ENCODE assay signal across 36 cellular contexts in genomic region chr18:55475467-55475866, GRCh38.
"Had no signal": no experiment of that assay in that cellular context is flagged by ENCODE, and none has a peak within 500 bp of the region (broad histone marks: within the 10 kb centered on the region; RNA-seq: fewer than 3 reads in every experiment).

No MANE protein-coding gene starts in this region.

- H3K27ac ChIP-seq: adrenal gland, body of pancreas, brain microvascular endothelial cell, breast epithelium, VCaP had no signal

- H3K4me1 ChIP-seq: body of pancreas, breast epithelium had no signal

- H3K9me3 ChIP-seq: adrenal gland, body of pancreas, breast epithelium had no signal

- H3K4me3 Mint-ChIP-seq: activated CD4-positive, alpha-beta memory T cell treated with anti-CD3 and anti-CD28 coated beads, Interleukin-2, amount 10 ng/mL, durations not matched to agents 7 days and 5 days; activated CD4-positive, alpha-beta T cell treated with anti-CD3 and anti-CD28 coated beads for 36 hours; activated CD4-positive, alpha-beta T cell treated with anti-CD3 and anti-CD28 coated beads, Interleukin-2, amount 10 ng/mL, durations not matched to agents 7 days and 5 days; activated CD8-positive, alpha-beta memory T cell treated with anti-CD3 and anti-CD28 coated beads, Interleukin-2, amount 10 ng/mL, durations not matched to agents 7 days and 5 days; activated CD8-positive, alpha-beta T cell treated with anti-CD3 and anti-CD28 coated beads, Interleukin-2, amount 10 ng/mL, durations not matched to agents 7 days and 5 days; activated naive CD4-positive, alpha-beta T cell treated with anti-CD3 and anti-CD28 coated beads for 36 hours; activated naive CD8-positive, alpha-beta T cell treated with anti-CD3 and anti-CD28 coated beads for 36 hours; activated T-cell treated with anti-CD3 and anti-CD28 coated beads, Interleukin-2, amount 50 U/mL, for 24 hours; activated T-helper 17 cell treated with anti-CD3 and anti-CD28 coated beads, Interleukin-2, amount 50 U/mL, for 72 hours; T-helper 1 cell treated with Interleukin-12 subunit alpha and Interleukin-12 subunit beta and Interleukin-4 antibody, amounts not matched to agents 30 μg/mL and 1 μg/mL, for 36 hours; T-helper 2 cell treated with Interferon-gamma antibody and Interleukin-4, amounts not matched to agents 5 μg/mL and 100 μg/mL, for 36 hours had no signal

- H3K36me3 Mint-ChIP-seq: activated naive CD8-positive, alpha-beta T cell treated with anti-CD3 and anti-CD28 coated beads for 36 hours had no signal

- H3K9me3 Mint-ChIP-seq: activated CD4-positive, alpha-beta memory T cell treated with anti-CD3 and anti-CD28 coated beads, Interleukin-2, amount 10 ng/mL, durations not matched to agents 7 days and 5 days; activated CD4-positive, alpha-beta T cell treated with anti-CD3 and anti-CD28 coated beads, Interleukin-2, amount 10 ng/mL, durations not matched to agents 7 days and 5 days; activated naive CD4-positive, alpha-beta T cell treated with anti-CD3 and anti-CD28 coated beads for 36 hours; activated naive CD8-positive, alpha-beta T cell treated with anti-CD3 and anti-CD28 coated beads for 36 hours; activated T-cell treated with anti-CD3 and anti-CD28 coated beads, Interleukin-2, amount 50 U/mL, for 24 hours; activated T-helper 17 cell treated with anti-CD3 and anti-CD28 coated beads, Interleukin-2, amount 50 U/mL, for 72 hours; T-helper 1 cell treated with Interleukin-12 subunit alpha and Interleukin-12 subunit beta and Interleukin-4 antibody, amounts not matched to agents 30 μg/mL and 1 μg/mL, for 36 hours; T-helper 2 cell treated with Interferon-gamma antibody and Interleukin-4, amounts not matched to agents 5 μg/mL and 100 μg/mL, for 36 hours had no signal

- ATAC-seq: activated CD4-positive, alpha-beta T cell treated with anti-CD3 and anti-CD28 coated beads for 36 hours; activated CD4-positive, CD25-positive, alpha-beta regulatory T cell treated with anti-CD3 and anti-CD28 coated beads, Interleukin-2, amount 50 U/mL, for 24 hours; activated CD8-positive, alpha-beta memory T cell treated with anti-CD3 and anti-CD28 coated beads, Interleukin-2, amount 10 ng/mL, durations not matched to agents 7 days and 5 days; activated CD8-positive, alpha-beta T cell treated with anti-CD3 and anti-CD28 coated beads, Interleukin-2, amount 10 ng/mL, durations not matched to agents 7 days and 5 days; activated naive CD4-positive, alpha-beta T cell treated with anti-CD3 and anti-CD28 coated beads, Interleukin-2, amount 50 U/mL, for 72 hours; activated T-helper 17 cell treated with anti-CD3 and anti-CD28 coated beads, Interleukin-2, amount 50 U/mL, for 72 hours; body of pancreas had no signal

- DNase-seq: activated CD4-positive, alpha-beta memory T cell treated with anti-CD3 and anti-CD28 coated beads, Interleukin-2, amount 10 ng/mL, durations not matched to agents 7 days and 5 days; activated CD4-positive, alpha-beta T cell treated with anti-CD3 and anti-CD28 coated beads for 1 hour; activated CD4-positive, alpha-beta T cell treated with anti-CD3 and anti-CD28 coated beads for 36 hours; activated CD4-positive, alpha-beta T cell treated with anti-CD3 and anti-CD28 coated beads for 48 hours; activated CD4-positive, alpha-beta T cell treated with anti-CD3 and anti-CD28 coated beads, Interleukin-2, amount 10 ng/mL, durations not matched to agents 7 days and 5 days; activated CD4-positive, alpha-beta T cell treated with anti-CD3 and anti-CD28 coated beads, Interleukin-2, amount 50 U/mL, for 48 hours; activated CD4-positive, CD25-positive, alpha-beta regulatory T cell; activated CD8-positive, alpha-beta memory T cell treated with anti-CD3 and anti-CD28 coated beads for 24 hours; activated CD8-positive, alpha-beta memory T cell treated with anti-CD3 and anti-CD28 coated beads, Interleukin-2, amount 10 ng/mL, durations not matched to agents 7 days and 5 days; activated CD8-positive, alpha-beta memory T cell treated with anti-CD3 and anti-CD28 coated beads, Interleukin-2, amount 50 U/mL, for 48 hours; activated CD8-positive, alpha-beta T cell treated with anti-CD3 and anti-CD28 coated beads, Interleukin-2, amount 10 ng/mL, durations not matched to agents 7 days and 5 days; activated effector memory CD4-positive, alpha-beta T cell treated with anti-CD3 and anti-CD28 coated beads, Interleukin-2, amount 50 U/mL, for 16 hours; activated gamma-delta T cell treated with Interleukin-2 at 50 U/mL for 16 hours; activated naive CD4-positive, alpha-beta T cell; activated naive CD4-positive, alpha-beta T cell treated with anti-CD3 and anti-CD28 coated beads for 36 hours; activated naive CD4-positive, alpha-beta T cell treated with anti-CD3 and anti-CD28 coated beads, Interleukin-2, amount 50 U/mL, for 16 hours; activated naive CD8-positive, alpha-beta T cell treated with anti-CD3 and anti-CD28 coated beads for 36 hours; activated T-cell treated with anti-CD3 and anti-CD28 coated beads, Interleukin-2, amount 50 U/mL, for 24 hours; activated T-cell treated with anti-CD3 and anti-CD28 coated beads, Interleukin-2, amount 50 U/mL, for 48 hours; adrenal gland; amniotic stem cell; aorta; body of pancreas; brain microvascular endothelial cell; central memory CD4-positive, alpha-beta T cell; T-helper 1 cell; T-helper 2 cell; T-helper 9 cell had no signal

- H3K27me3 ChIP-seq: adrenal gland, body of pancreas, brain microvascular endothelial cell, breast epithelium had no signal

- H3K4me3 ChIP-seq: adrenal gland, body of pancreas, breast epithelium had no signal

- H3K36me3 ChIP-seq: adrenal gland, brain microvascular endothelial cell, breast epithelium had no signal

- H3K27me3 Mint-ChIP-seq: activated CD4-positive, alpha-beta memory T cell treated with anti-CD3 and anti-CD28 coated beads, Interleukin-2, amount 10 ng/mL, durations not matched to agents 7 days and 5 days; activated CD4-positive, alpha-beta T cell treated with anti-CD3 and anti-CD28 coated beads for 36 hours; activated naive CD8-positive, alpha-beta T cell treated with anti-CD3 and anti-CD28 coated beads for 36 hours; activated T-cell treated with anti-CD3 and anti-CD28 coated beads, Interleukin-2, amount 50 U/mL, for 24 hours; activated T-helper 17 cell treated with anti-CD3 and anti-CD28 coated beads, Interleukin-2, amount 50 U/mL, for 72 hours had no signal

- FAIRE-seq: TTC549 had no signal

- H3K27ac Mint-ChIP-seq: activated CD4-positive, alpha-beta memory T cell treated with anti-CD3 and anti-CD28 coated beads, Interleukin-2, amount 10 ng/mL, durations not matched to agents 7 days and 5 days; activated CD4-positive, alpha-beta T cell treated with anti-CD3 and anti-CD28 coated beads for 36 hours; activated CD4-positive, alpha-beta T cell treated with anti-CD3 and anti-CD28 coated beads, Interleukin-2, amount 10 ng/mL, durations not matched to agents 7 days and 5 days; activated CD8-positive, alpha-beta memory T cell treated with anti-CD3 and anti-CD28 coated beads, Interleukin-2, amount 10 ng/mL, durations not matched to agents 7 days and 5 days; activated CD8-positive, alpha-beta T cell treated with anti-CD3 and anti-CD28 coated beads, Interleukin-2, amount 10 ng/mL, durations not matched to agents 7 days and 5 days; activated naive CD4-positive, alpha-beta T cell treated with anti-CD3 and anti-CD28 coated beads for 36 hours; activated naive CD4-positive, alpha-beta T cell treated with anti-CD3 and anti-CD28 coated beads, Interleukin-2, amount 50 U/mL, for 72 hours; activated naive CD8-positive, alpha-beta T cell treated with anti-CD3 and anti-CD28 coated beads for 36 hours; activated T-cell treated with anti-CD3 and anti-CD28 coated beads, Interleukin-2, amount 50 U/mL, for 24 hours; activated T-helper 17 cell treated with anti-CD3 and anti-CD28 coated beads, Interleukin-2, amount 50 U/mL, for 72 hours; T-helper 1 cell treated with Interleukin-12 subunit alpha and Interleukin-12 subunit beta and Interleukin-4 antibody, amounts not matched to agents 30 μg/mL and 1 μg/mL, for 36 hours; T-helper 2 cell treated with Interferon-gamma antibody and Interleukin-4, amounts not matched to agents 5 μg/mL and 100 μg/mL, for 36 hours had no signal
